24 cellular contexts compared by ENCODE assay signal in genomic region chr1:27922272-27922671, GRCh38. TPM values are rescaled to one million over a fixed set of nuclear protein-coding genes. Genes with fewer than 3 reads are reported as not detected.
"Had no signal": no experiment of that assay in that cellular context is flagged by ENCODE, and none has a peak within 500 bp of the region (broad histone marks: within the 10 kb centered on the region; RNA-seq: fewer than 3 reads in every experiment).

No MANE protein-coding gene starts in this region.

- H3K27me3 ChIP-seq: Peyer's patch had no signal

- ATAC-seq: Right ventricle myocardium inferior, SK-N-SH treated with all-trans-retinoic acid at 6 μM for 48 hours had no signal

- H3K36me3 ChIP-seq: Peyer's patch, SJCRH30 had no signal

- DNase-seq: IMR-90, Kasumi-1, MM.1S, NCI-H1092 treated with DMSO at 0.1 percent for 48 hours, NCI-H1436, NCI-H187, NCI-H2029, NCI-H2081 treated with DMSO at 0.1 percent for 48 hours, NCI-H2171, NCI-H226, NCI-H446, NCI-H510A, NCI-H524 treated with DMSO at 0.1 percent for 48 hours, NCI-H69, NCI-H774, OCI-M1, PC-9, Peyer's patch, SHP77 treated with DMSO at 0.1 percent for 48 hours, SJCRH30 had no signal

- H3K27ac ChIP-seq: KMS-11, PC-9, SJCRH30 had no signal

- H3K9me3 ChIP-seq: Peyer's patch, SJCRH30 had no signal

- H2AFZ ChIP-seq: PC-9 had no signal

- H3K4me1 ChIP-seq: SJCRH30 had no signal

- H3K4me2 ChIP-seq: KMS-11, PC-9 had no signal

- H3K4me3 ChIP-seq: PC-9, Peyer's patch, SJCRH30 had no signal

- H3K9ac ChIP-seq: KMS-11 had no signal

RNA-seq across cellular contexts. Expression of gene SMPDL3B, which starts 12.5 kb away (rescaled TPM):
- total RNA-seq: IMR-90, Right ventricle myocardium inferior, RPMI7951 had no signal
- polyA plus RNA-seq: IMR-90 had no signal

RNA-seq across cellular contexts. Expression of gene XKR8, which starts 37.5 kb away (rescaled TPM):
- total RNA-seq: SJCRH30 had no signal
